Comparison of ENCODE assay signal across 1 cellular context in the genomic region with DNA sequence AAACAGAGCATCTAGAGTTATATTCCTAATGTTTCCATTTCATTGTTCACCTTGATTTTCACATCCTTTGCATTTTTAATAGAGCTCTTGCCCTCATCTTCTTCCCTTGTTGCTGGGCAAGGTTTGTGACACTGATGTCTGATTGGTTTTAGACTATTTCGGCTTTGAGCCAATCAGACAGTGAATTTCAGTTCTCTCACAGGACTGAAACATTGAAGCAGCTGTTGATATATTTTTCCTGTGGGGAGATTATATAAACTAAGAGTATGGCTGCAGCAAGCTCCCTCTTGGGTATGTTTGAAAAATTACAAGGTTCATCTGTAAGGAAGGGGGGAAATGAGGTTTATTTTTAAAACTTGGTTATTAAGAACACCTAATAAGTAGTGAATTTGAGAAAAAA.
TF ChIP-seq lines count a peak whose summit lies in the region.

No MANE protein-coding gene starts in this region.

TF ChIP-seq in neural cell, 6 proteins besides CTCF, POLR2A, EP300 and RAD21 (continued from another document):
- TF ChIP-seq, protein P1, sequence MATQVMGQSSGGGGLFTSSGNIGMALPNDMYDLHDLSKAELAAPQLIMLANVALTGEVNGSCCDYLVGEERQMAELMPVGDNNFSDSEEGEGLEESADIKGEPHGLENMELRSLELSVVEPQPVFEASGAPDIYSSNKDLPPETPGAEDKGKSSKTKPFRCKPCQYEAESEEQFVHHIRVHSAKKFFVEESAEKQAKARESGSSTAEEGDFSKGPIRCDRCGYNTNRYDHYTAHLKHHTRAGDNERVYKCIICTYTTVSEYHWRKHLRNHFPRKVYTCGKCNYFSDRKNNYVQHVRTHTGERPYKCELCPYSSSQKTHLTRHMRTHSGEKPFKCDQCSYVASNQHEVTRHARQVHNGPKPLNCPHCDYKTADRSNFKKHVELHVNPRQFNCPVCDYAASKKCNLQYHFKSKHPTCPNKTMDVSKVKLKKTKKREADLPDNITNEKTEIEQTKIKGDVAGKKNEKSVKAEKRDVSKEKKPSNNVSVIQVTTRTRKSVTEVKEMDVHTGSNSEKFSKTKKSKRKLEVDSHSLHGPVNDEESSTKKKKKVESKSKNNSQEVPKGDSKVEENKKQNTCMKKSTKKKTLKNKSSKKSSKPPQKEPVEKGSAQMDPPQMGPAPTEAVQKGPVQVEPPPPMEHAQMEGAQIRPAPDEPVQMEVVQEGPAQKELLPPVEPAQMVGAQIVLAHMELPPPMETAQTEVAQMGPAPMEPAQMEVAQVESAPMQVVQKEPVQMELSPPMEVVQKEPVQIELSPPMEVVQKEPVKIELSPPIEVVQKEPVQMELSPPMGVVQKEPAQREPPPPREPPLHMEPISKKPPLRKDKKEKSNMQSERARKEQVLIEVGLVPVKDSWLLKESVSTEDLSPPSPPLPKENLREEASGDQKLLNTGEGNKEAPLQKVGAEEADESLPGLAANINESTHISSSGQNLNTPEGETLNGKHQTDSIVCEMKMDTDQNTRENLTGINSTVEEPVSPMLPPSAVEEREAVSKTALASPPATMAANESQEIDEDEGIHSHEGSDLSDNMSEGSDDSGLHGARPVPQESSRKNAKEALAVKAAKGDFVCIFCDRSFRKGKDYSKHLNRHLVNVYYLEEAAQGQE (IDR thresholded peaks at IDR 0.05; ENCODE audit: borderline replicate concordance) = no peak
- no peak for TF ChIP-seq SMC3 (conservative IDR thresholded peaks at IDR 0.05; ENCODE audit: poor library complexity)
TF ChIP-seq in neural cell: peak in this region for 0.
